In genomic region chr9:125889122-125889523, GRCh38 we compare ENCODE assay signal across 9 cellular contexts.
A peak's percentile ranks its signal among the peaks of the same experiment; 100 is the strongest.
DNase-seq lines count a peak whose midpoint lies in the region; TF ChIP-seq lines count a peak whose summit lies in the region.
"Had no signal": no experiment of that assay in that cellular context is flagged by ENCODE, and none has a peak within 500 bp of the region (broad histone marks: within the 10 kb centered on the region; RNA-seq: fewer than 3 reads in every experiment).

No MANE protein-coding gene starts in this region.

- no peaks in the 10 kb centered on the region for H3K27me3 ChIP-seq in ascending aorta
- H3K27me3 ChIP-seq in iPS-18a (ENCODE audit: control insufficient read depth, insufficient read depth, low read length): peaks cover 22% of the 10 kb centered on the region

- TF ChIP-seq CTCF in ascending aorta (IDR thresholded peaks at IDR 0.05): no peak

- no peaks in the 10 kb centered on the region for H3K4me1 ChIP-seq in ascending aorta
- H3K4me1 ChIP-seq in iPS-18a (ENCODE audit: control insufficient read depth, low read depth, low read length): peaks cover 71% of the 10 kb centered on the region

- H3K4me1 Mint-ChIP-seq in IgD-negative memory B cell: peaks cover 5 to 7% (median 5%) of the 10 kb centered on the region in 3 donors

- DNase-seq in DMS 273 (lab: John Stamatoyannopoulos, UW; ENCODE audit: unreplicated experiment) (peak; percentile 74), DMS 273 treated with DMSO at 0.1 percent for 48 hours (lab: John Stamatoyannopoulos, UW) (no peak), ascending aorta (ENCODE audit: low spot score in 2 of 2) (no peak), skeletal muscle cell (ENCODE audit: low read depth) (no peak), NCI-H510A treated with DMSO at 0.1 percent for 48 hours (lab: John Stamatoyannopoulos, UW) (no peak), LoVo (ENCODE audit: low spot score) (no peak)

- H3K27ac ChIP-seq in ascending aorta (no peak overlapping the region), iPS-18a (ENCODE audit: low read length) (no peak overlapping the region)
- H3K27ac ChIP-seq: 22Rv1 had no signal

- H3K9me3 Mint-ChIP-seq in IgD-negative memory B cell: no peaks in the 10 kb centered on the region

- peaks cover 6% of the 10 kb centered on the region for H3K27me3 Mint-ChIP-seq in IgD-negative memory B cell

- H3K4me3 ChIP-seq in ascending aorta: peak overlapping the region; percentile 57 to 69
- peak overlapping the region; percentile 80 for H3K4me3 ChIP-seq in iPS-18a (ENCODE audit: low read length)
- peak overlapping the region; percentile 58 for H3K4me3 ChIP-seq in skeletal muscle cell (ENCODE audit: low read depth, low read length)

- H3K36me3 Mint-ChIP-seq in IgD-negative memory B cell: no peaks in the 10 kb centered on the region

- H3K9me3 ChIP-seq in ascending aorta: no peaks in the 10 kb centered on the region
- no peaks in the 10 kb centered on the region for H3K9me3 ChIP-seq in iPS-18a (ENCODE audit: control insufficient read depth, low read depth, low read length)

- H3K4me3 Mint-ChIP-seq in IgD-negative memory B cell: peak overlapping the region; percentile 80 to 95 (median 88)

- H3K36me3 ChIP-seq in ascending aorta (no peaks in the 10 kb centered on the region), iPS-18a (ENCODE audit: control insufficient read depth, low read depth, low read length) (no peaks in the 10 kb centered on the region)

- intact Hi-C loops in ascending aorta (cut with DNase I): no loop called here

- peak overlapping the region; percentile 62 for H3K9ac ChIP-seq in iPS-18a (ENCODE audit: low read length)

- peak overlapping the region in 1 of 3 donors; percentile 66 for H3K27ac Mint-ChIP-seq in IgD-negative memory B cell
